ENCODE assay signal across 8 cellular contexts in the genomic region with DNA sequence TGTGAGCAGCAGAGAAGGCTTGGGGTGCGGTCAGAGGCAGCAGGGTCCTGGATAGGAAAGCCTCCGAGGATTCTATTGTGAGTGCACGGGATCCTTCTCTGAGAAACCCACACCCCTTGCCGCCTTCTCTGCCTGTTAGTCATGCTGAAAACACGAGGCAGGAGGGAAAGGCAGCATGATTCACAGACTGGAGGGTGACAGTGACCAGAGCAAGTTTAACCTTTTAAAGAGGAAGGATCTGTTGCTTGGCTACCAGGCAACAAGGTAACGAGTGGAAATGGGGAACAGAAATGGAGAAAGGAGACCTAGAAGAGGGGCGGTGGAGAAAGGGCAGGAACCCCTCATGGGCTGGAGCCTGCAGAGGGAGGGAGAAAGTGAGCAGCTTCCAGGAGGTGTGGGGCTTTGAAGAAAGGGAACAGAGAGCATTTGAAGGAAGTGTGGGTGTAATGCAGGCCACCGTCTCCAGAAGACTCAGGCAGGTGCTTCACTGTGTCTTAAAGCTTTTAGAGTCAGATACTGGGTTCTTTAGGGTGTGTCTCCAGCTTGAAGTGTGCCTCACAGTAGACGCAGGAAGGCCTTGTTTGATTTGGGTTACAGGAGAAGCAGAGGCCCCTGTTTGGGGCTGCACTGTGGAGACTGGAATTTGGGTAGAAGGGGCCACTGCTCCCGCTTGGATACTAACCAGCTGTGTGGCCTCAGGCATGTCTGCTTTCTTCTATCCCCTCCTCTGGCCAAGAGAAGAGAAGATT. TPM values are rescaled to one million over a fixed set of nuclear protein-coding genes. Genes with fewer than 3 reads are reported as not detected.
A peak's percentile ranks its signal among the peaks of the same experiment; 100 is the strongest.
DNase-seq lines count a peak whose midpoint lies in the region; ATAC-seq and TF ChIP-seq lines count a peak whose summit lies in the region.

No MANE protein-coding gene starts in this region.

- peak overlapping the region in 1 of 11 experiments; percentile 2; a peak in 1 of 22 replicates for H3K9ac ChIP-seq in BLaER1 treated with 17β-estradiol and CSF1 and Interleukin-3, amounts not matched to agents 10 nM and 100 nM
- H3K9ac ChIP-seq in MM.1S (ENCODE audit: low read length), result no peak overlapping the region

- H3F3A ChIP-seq in MM.1S (ENCODE audit: insufficient read depth, low read length), result no peaks in the 10 kb centered on the region

- H3K4me1 Mint-ChIP-seq in activated T-cell treated with anti-CD3 and anti-CD28 coated beads, Interleukin-2, amount 50 U/mL, for 24 hours (ENCODE audit: low read depth), result peaks cover 31% of the 10 kb centered on the region

- ATAC-seq in GM21390 (IDR thresholded peaks at IDR 0.05; ENCODE audit: unreplicated experiment), result no peak

- H3K9me2 ChIP-seq in MM.1S (replicated peaks; ENCODE audit: insufficient read depth, low read length), result no peaks in the 10 kb centered on the region

- H3K9me3 ChIP-seq in BLaER1 treated with 17β-estradiol and CSF1 and Interleukin-3, amounts not matched to agents 10 nM and 100 nM (replicated peaks in 1 of 11), result no peaks in the 10 kb centered on the region
- no peaks in the 10 kb centered on the region for H3K9me3 ChIP-seq in MM.1S (replicated peaks; ENCODE audit: insufficient read depth, low read length)

- H3K4me3 Mint-ChIP-seq in activated T-cell treated with anti-CD3 and anti-CD28 coated beads, Interleukin-2, amount 50 U/mL, for 24 hours, result peak overlapping the region; percentile 38

- H3K4me2 ChIP-seq in BLaER1 treated with 17β-estradiol and CSF1 and Interleukin-3, amounts not matched to agents 10 nM and 100 nM, result peak overlapping the region in 7 of 11 experiments; percentile 5 to 72 (median 58); a peak in 12 of 22 replicates
- no peak overlapping the region for H3K4me2 ChIP-seq in MM.1S (ENCODE audit: low read depth, low read length)

- H3K27ac Mint-ChIP-seq in activated T-cell treated with anti-CD3 and anti-CD28 coated beads, Interleukin-2, amount 50 U/mL, for 24 hours, result peak overlapping the region; percentile 93

- H4K20me1 ChIP-seq in BLaER1 treated with 17β-estradiol and CSF1 and Interleukin-3, amounts not matched to agents 10 nM and 100 nM, result peaks cover 0 to 7% (median 0%) of the 10 kb centered on the region in 11 experiments; a peak in 1 of 22 replicates
- no peaks in the 10 kb centered on the region for H4K20me1 ChIP-seq in MM.1S (ENCODE audit: insufficient read depth, low read length)

- DNase-seq in LHCN-M2 (ENCODE audit: low read depth) (peak; percentile 96), foreskin fibroblast (peak; percentile 92 to 96), renal cortical epithelial cell (ENCODE audit: low read depth) (peak; percentile 95), MM.1S (no peak), NCI-H2081 treated with DMSO at 0.1 percent for 48 hours (lab: John Stamatoyannopoulos, UW) (no peak)
- DNase-seq in activated T-cell treated with anti-CD3 and anti-CD28 coated beads, Interleukin-2, amount 50 U/mL, for 24 hours, result peak; percentile 48

- H3K4me3 ChIP-seq in BLaER1 treated with 17β-estradiol and CSF1 and Interleukin-3, amounts not matched to agents 10 nM and 100 nM, result no peak overlapping the region
- H3K4me3 ChIP-seq in foreskin fibroblast (ENCODE audit: low read depth in 1 of 2, low read length in 2 of 2) (no peak overlapping the region), MM.1S (ENCODE audit: low read length) (no peak overlapping the region)

- peaks cover 0 to 30% (median 14%) of the 10 kb centered on the region in 10 experiments; a peak in 16 of 20 replicates for H3K4me1 ChIP-seq in BLaER1 treated with 17β-estradiol and CSF1 and Interleukin-3, amounts not matched to agents 10 nM and 100 nM
- H3K4me1 ChIP-seq in MM.1S (ENCODE audit: low read length), result no peaks in the 10 kb centered on the region

- H3K9me3 Mint-ChIP-seq in activated T-cell treated with anti-CD3 and anti-CD28 coated beads, Interleukin-2, amount 50 U/mL, for 24 hours, result no peaks in the 10 kb centered on the region

- no peak overlapping the region for H2AFZ ChIP-seq in MM.1S (ENCODE audit: low read length)

- H3K36me3 Mint-ChIP-seq in activated T-cell treated with anti-CD3 and anti-CD28 coated beads, Interleukin-2, amount 50 U/mL, for 24 hours (ENCODE audit: low read depth), result no peaks in the 10 kb centered on the region

- no peak for TF ChIP-seq CTCF in foreskin fibroblast (IDR thresholded peaks at IDR 0.05; ENCODE audit: low read depth, low read length)
- no peak for TF ChIP-seq CTCF in MM.1S (IDR thresholded peaks at IDR 0.05; ENCODE audit: low read length)

- H3K79me2 ChIP-seq in MM.1S (ENCODE audit: low read length), result no peaks in the 10 kb centered on the region

- no peaks in the 10 kb centered on the region for H3K36me3 ChIP-seq in BLaER1 treated with 17β-estradiol and CSF1 and Interleukin-3, amounts not matched to agents 10 nM and 100 nM
- H3K36me3 ChIP-seq in MM.1S (replicated peaks; ENCODE audit: insufficient read depth, low read length), result no peaks in the 10 kb centered on the region

- no peaks in the 10 kb centered on the region for H3K27me3 Mint-ChIP-seq in activated T-cell treated with anti-CD3 and anti-CD28 coated beads, Interleukin-2, amount 50 U/mL, for 24 hours

- H3K27ac ChIP-seq in BLaER1 treated with 17β-estradiol and CSF1 and Interleukin-3, amounts not matched to agents 10 nM and 100 nM, result peak overlapping the region in 4 of 11 experiments; percentile 4 to 62 (median 48); a peak in 6 of 22 replicates
- no peak overlapping the region for H3K27ac ChIP-seq in MM.1S (ENCODE audit: low read length)

- no peaks in the 10 kb centered on the region for H3K27me3 ChIP-seq in BLaER1 treated with 17β-estradiol and CSF1 and Interleukin-3, amounts not matched to agents 10 nM and 100 nM
- H3K27me3 ChIP-seq in MM.1S (replicated peaks; ENCODE audit: insufficient read depth, low read length), result no peaks in the 10 kb centered on the region

RNA-seq across cellular contexts. Expression of a gene that starts 19.1 kb away (rescaled TPM):
- total RNA-seq in LHCN-M2 (2014; rRNA removed), result not detected in 2 replicates
- not detected for polyA plus RNA-seq in LHCN-M2 (2012)
- total RNA-seq in renal cortical epithelial cell, result not detected in 2 replicates

RNA-seq across cellular contexts. Expression of a gene that starts 37.4 kb away (rescaled TPM):
- total RNA-seq in LHCN-M2 (2014; rRNA removed) (0.06 TPM in 2 replicates), renal cortical epithelial cell (0.05 TPM in 1 of 2 replicates, not detected in the other)
- polyA plus RNA-seq in LHCN-M2 (2012), result 1.2 TPM

Comparison
In these comparisons a context has a peak if more than half of its experiments do, and no peak if none do; other contexts are left out.
1. DNase-seq: peak in LHCN-M2 (single experiment), activated T-cell treated with anti-CD3 and anti-CD28 coated beads, Interleukin-2, amount 50 U/mL, for 24 hours (single experiment), foreskin fibroblast (2 of 2) and renal cortical epithelial cell (single experiment); none in MM.1S (single experiment) and NCI-H2081 treated with DMSO at 0.1 percent for 48 hours (single experiment).